2 cellular contexts compared by ENCODE assay signal in the genomic region with DNA sequence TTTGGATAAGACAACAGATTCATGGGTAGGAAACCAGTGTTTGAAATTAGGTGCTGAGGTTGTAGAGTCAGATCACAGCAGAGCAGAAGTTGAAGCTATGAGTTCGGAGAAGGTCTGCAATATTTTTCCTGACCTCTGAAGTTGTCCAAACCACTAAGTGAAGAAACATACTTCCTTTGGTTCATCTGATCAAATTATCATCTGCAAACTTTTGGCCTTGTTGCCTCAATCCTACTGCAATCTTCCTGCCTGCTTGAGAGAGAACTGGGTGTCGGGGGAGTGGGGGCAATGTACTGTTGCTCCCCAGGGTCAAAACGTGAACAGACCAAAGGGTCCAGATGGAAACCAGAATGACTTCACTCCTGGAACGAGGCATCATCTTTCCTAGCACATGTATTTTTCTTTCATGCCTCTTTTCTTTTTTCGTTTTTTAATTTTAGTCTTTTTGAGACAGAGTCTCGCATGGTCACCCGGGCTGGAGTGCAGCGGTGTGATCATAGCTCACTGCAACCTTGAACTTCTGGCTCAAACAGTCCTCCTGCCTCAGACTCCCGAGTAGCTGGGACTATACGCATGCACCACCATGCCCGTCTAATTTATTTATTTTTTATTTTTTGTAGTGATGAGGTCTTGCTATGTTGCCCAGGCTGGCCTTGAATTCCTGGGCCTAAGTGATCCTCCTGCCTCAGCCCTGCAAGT.
TF ChIP-seq lines count a peak whose summit lies in the region.

No MANE protein-coding gene starts in this region.

TF ChIP-seq in HepG2, 621 proteins besides CTCF, POLR2A, EP300 and RAD21:
- TF ChIP-seq ZNF460 (CRISPR knock-in tag; IDR thresholded peaks at IDR 0.05; ENCODE audit: borderline replicate concordance) (no peak), ZNF121 (CRISPR knock-in tag; IDR thresholded peaks at IDR 0.05) (0 out of 2 replicates have a peak, but pooled peaks have one; percentile 11)

TF ChIP-seq in HEK293T, 16 proteins besides CTCF, POLR2A, EP300 and RAD21:
- TF ChIP-seq TARDBP (IDR thresholded peaks at IDR 0.05) (no peak), NFRKB (IDR thresholded peaks at IDR 0.05) (no peak), FOXM1 (IDR thresholded peaks at IDR 0.05; ENCODE audit: borderline replicate concordance) (no peak), LEF1 (IDR thresholded peaks at IDR 0.05; ENCODE audit: borderline replicate concordance) (no peak), BHLHE40 (IDR thresholded peaks at IDR 0.05; ENCODE audit: borderline replicate concordance) (no peak), SP1 (IDR thresholded peaks at IDR 0.05) (no peak), L3MBTL2 (conservative IDR thresholded peaks at IDR 0.05) (no peak), FOXK2 (IDR thresholded peaks at IDR 0.05) (no peak), ELF4 (IDR thresholded peaks at IDR 0.05) (no peak), ZNF384 (IDR thresholded peaks at IDR 0.05) (no peak)
- TF ChIP-seq, protein P1, sequence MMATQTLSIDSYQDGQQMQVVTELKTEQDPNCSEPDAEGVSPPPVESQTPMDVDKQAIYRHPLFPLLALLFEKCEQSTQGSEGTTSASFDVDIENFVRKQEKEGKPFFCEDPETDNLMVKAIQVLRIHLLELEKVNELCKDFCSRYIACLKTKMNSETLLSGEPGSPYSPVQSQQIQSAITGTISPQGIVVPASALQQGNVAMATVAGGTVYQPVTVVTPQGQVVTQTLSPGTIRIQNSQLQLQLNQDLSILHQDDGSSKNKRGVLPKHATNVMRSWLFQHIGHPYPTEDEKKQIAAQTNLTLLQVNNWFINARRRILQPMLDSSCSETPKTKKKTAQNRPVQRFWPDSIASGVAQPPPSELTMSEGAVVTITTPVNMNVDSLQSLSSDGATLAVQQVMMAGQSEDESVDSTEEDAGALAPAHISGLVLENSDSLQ (IDR thresholded peaks at IDR 0.05) = no peak
